In the genomic region with DNA sequence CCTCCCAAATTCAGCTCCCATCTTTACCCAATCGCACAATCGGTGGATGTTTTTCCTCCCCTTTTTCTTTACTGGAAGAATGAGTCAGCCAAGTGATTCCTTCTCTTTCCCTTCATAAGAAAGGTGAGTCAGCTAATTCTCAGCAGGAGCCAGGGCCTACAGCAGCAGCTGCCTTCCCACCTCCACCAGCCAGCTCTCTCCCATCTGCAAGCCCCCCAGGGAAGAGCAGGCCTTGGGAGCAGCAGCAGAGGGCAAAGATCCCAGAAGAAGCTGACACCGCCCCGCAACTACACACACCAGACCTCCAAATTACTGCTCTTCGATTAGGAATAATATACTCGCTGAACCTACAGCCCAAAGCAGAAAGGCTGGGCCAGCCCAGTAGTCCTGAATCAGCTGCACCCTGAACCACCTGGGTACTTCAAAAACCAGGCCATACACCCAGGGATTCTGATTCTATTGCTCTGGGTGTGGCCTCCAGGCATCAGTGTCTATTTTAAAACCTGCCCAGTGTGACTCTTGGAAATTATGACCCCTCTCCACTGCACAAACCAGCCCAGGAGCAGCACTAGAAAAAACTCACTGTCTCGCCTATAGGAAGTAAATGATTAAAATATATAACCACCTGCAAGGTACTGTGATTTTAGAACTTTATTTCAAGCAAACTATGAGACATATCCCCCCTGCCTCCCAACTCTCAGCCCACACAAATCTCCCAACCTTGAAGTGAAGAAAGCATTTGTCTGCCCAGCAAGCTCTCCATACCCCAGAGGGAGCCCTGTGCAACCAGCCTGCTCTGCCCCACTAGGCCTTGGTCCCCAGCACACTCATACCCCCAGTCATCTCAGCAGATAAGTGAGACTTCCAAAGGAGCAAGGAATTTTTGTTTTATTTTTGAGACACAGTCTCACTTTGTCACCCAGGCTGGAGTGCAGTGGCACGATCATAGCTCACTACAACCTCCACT, we compare ENCODE assay signal across 9 cellular contexts. TPM values are rescaled to one million over a fixed set of nuclear protein-coding genes. Genes with fewer than 3 reads are reported as not detected.
DNase-seq lines count a peak whose midpoint lies in the region; ATAC-seq lines count a peak whose summit lies in the region.
"Had no signal": no experiment of that assay in that cellular context is flagged by ENCODE, and none has a peak within 500 bp of the region (broad histone marks: within the 10 kb centered on the region; RNA-seq: fewer than 3 reads in every experiment).

No MANE protein-coding gene starts in this region.

- no peak overlapping the region for H3K4me3 ChIP-seq in right cardiac atrium (ENCODE audit: low read length)

- H3K27me3 ChIP-seq in right cardiac atrium (ENCODE audit: control insufficient read depth, insufficient read depth): no peaks in the 10 kb centered on the region

- H3K4me3 Mint-ChIP-seq in activated CD4-positive, alpha-beta memory T cell treated with anti-CD3 and anti-CD28 coated beads for 36 hours: no peak overlapping the region
- H3K4me3 Mint-ChIP-seq in activated CD4-positive, alpha-beta memory T cell treated with anti-CD3 and anti-CD28 coated beads, Interleukin-2, amount 10 ng/mL, durations not matched to agents 7 days and 5 days: no peak overlapping the region
- H3K4me3 Mint-ChIP-seq in activated T-helper 17 cell treated with anti-CD3 and anti-CD28 coated beads, Interleukin-2, amount 50 U/mL, for 72 hours: no peak overlapping the region

- H3K4me1 ChIP-seq in right cardiac atrium (ENCODE audit: control insufficient read depth, insufficient read depth, low read length): peaks cover 6% of the 10 kb centered on the region

- H3K27ac ChIP-seq in right cardiac atrium (ENCODE audit: low read length): peak overlapping the region; percentile 67
- H3K27ac ChIP-seq in temporal lobe (ENCODE audit: low read depth, low read length): peak overlapping the region; percentile 30

- H3K4me1 Mint-ChIP-seq in activated CD4-positive, alpha-beta memory T cell treated with anti-CD3 and anti-CD28 coated beads for 36 hours (ENCODE audit: low read depth): peaks cover 32% of the 10 kb centered on the region
- H3K4me1 Mint-ChIP-seq in activated CD4-positive, alpha-beta memory T cell treated with anti-CD3 and anti-CD28 coated beads, Interleukin-2, amount 10 ng/mL, durations not matched to agents 7 days and 5 days: peaks cover 11% of the 10 kb centered on the region
- H3K4me1 Mint-ChIP-seq in activated T-helper 17 cell treated with anti-CD3 and anti-CD28 coated beads, Interleukin-2, amount 50 U/mL, for 72 hours: peaks cover 13% of the 10 kb centered on the region

- H3K9me3 Mint-ChIP-seq in activated CD4-positive, alpha-beta memory T cell treated with anti-CD3 and anti-CD28 coated beads for 36 hours: no peaks in the 10 kb centered on the region
- H3K9me3 Mint-ChIP-seq in activated CD4-positive, alpha-beta memory T cell treated with anti-CD3 and anti-CD28 coated beads, Interleukin-2, amount 10 ng/mL, durations not matched to agents 7 days and 5 days: no peaks in the 10 kb centered on the region
- no peaks in the 10 kb centered on the region for H3K9me3 Mint-ChIP-seq in activated T-helper 17 cell treated with anti-CD3 and anti-CD28 coated beads, Interleukin-2, amount 50 U/mL, for 72 hours

- CTCF ChIA-PET in activated CD4-positive, alpha-beta memory T cell treated with anti-CD3 and anti-CD28 coated beads for 36 hours (lab: Charles Lee): interaction anchor here (0.6 to 1.7 kb wide), 3 partner anchors 25 to 171 kb away, joined by 3 to 5 read pairs (median 4); no protein-coding TSS in a partner anchor
- CTCF ChIA-PET in activated CD4-positive, alpha-beta memory T cell treated with anti-CD3 and anti-CD28 coated beads, Interleukin-2, amount 10 ng/mL, durations not matched to agents 7 days and 5 days (lab: Charles Lee): interaction anchor here (2.1 kb wide), 1 partner anchor 113 kb away, joined by 5 read pairs; no protein-coding TSS in a partner anchor

- ATAC-seq in activated T-helper 17 cell treated with anti-CD3 and anti-CD28 coated beads, Interleukin-2, amount 50 U/mL, for 72 hours (replicated peaks): no peak
- peak in 1 of 2 donors; percentile 51 for ATAC-seq in right cardiac atrium
- ATAC-seq in HG02642 (IDR thresholded peaks at IDR 0.05; ENCODE audit: poor library complexity, unreplicated experiment): no peak
- no peak for ATAC-seq in GM21390 (IDR thresholded peaks at IDR 0.05; ENCODE audit: unreplicated experiment)

- peak overlapping the region; percentile 65 for H3K27ac Mint-ChIP-seq in activated CD4-positive, alpha-beta memory T cell treated with anti-CD3 and anti-CD28 coated beads for 36 hours
- H3K27ac Mint-ChIP-seq in activated CD4-positive, alpha-beta memory T cell treated with anti-CD3 and anti-CD28 coated beads, Interleukin-2, amount 10 ng/mL, durations not matched to agents 7 days and 5 days: no peak overlapping the region
- peak overlapping the region; percentile 56 for H3K27ac Mint-ChIP-seq in activated T-helper 17 cell treated with anti-CD3 and anti-CD28 coated beads, Interleukin-2, amount 50 U/mL, for 72 hours

- H3K9me3 ChIP-seq in right cardiac atrium (ENCODE audit: control insufficient read depth, low read length): no peaks in the 10 kb centered on the region

- POLR2A ChIA-PET in activated CD4-positive, alpha-beta memory T cell treated with anti-CD3 and anti-CD28 coated beads for 36 hours (lab: Charles Lee): no interaction called here
- POLR2A ChIA-PET in activated CD4-positive, alpha-beta memory T cell treated with anti-CD3 and anti-CD28 coated beads, Interleukin-2, amount 10 ng/mL, durations not matched to agents 7 days and 5 days (lab: Charles Lee): no interaction called here

- intact Hi-C loops in activated CD4-positive, alpha-beta memory T cell treated with anti-CD3 and anti-CD28 coated beads for 36 hours (cut with micrococcal nuclease): no loop called here
- intact Hi-C loops in right cardiac atrium (cut with DNase I): no loop called here

- no peaks in the 10 kb centered on the region for H3K36me3 Mint-ChIP-seq in activated CD4-positive, alpha-beta memory T cell treated with anti-CD3 and anti-CD28 coated beads for 36 hours
- H3K36me3 Mint-ChIP-seq in activated CD4-positive, alpha-beta memory T cell treated with anti-CD3 and anti-CD28 coated beads, Interleukin-2, amount 10 ng/mL, durations not matched to agents 7 days and 5 days (ENCODE audit: low read depth): no peaks in the 10 kb centered on the region
- no peaks in the 10 kb centered on the region for H3K36me3 Mint-ChIP-seq in activated T-helper 17 cell treated with anti-CD3 and anti-CD28 coated beads, Interleukin-2, amount 50 U/mL, for 72 hours (ENCODE audit: low read depth)
- H3K36me3 Mint-ChIP-seq: naive B cell had no signal

- no peaks in the 10 kb centered on the region for H3K27me3 Mint-ChIP-seq in activated CD4-positive, alpha-beta memory T cell treated with anti-CD3 and anti-CD28 coated beads for 36 hours
- H3K27me3 Mint-ChIP-seq in activated CD4-positive, alpha-beta memory T cell treated with anti-CD3 and anti-CD28 coated beads, Interleukin-2, amount 10 ng/mL, durations not matched to agents 7 days and 5 days: no peaks in the 10 kb centered on the region
- H3K27me3 Mint-ChIP-seq in activated T-helper 17 cell treated with anti-CD3 and anti-CD28 coated beads, Interleukin-2, amount 50 U/mL, for 72 hours: no peaks in the 10 kb centered on the region
- H3K27me3 Mint-ChIP-seq: naive B cell had no signal

- 87% methylated on average over 8 of the region's 8 CpGs for whole genome bisulfite sequencing in right cardiac atrium

- no peak for DNase-seq in activated CD4-positive, alpha-beta memory T cell treated with anti-CD3 and anti-CD28 coated beads for 36 hours
- DNase-seq in activated CD4-positive, alpha-beta memory T cell treated with anti-CD3 and anti-CD28 coated beads, Interleukin-2, amount 10 ng/mL, durations not matched to agents 7 days and 5 days: no peak
- DNase-seq in right cardiac atrium (no peak), GF-D8 (lab: John Stamatoyannopoulos, UW) (no peak)
- DNase-seq: naive B cell had no signal

RNA-seq across cellular contexts. Expression of a gene that starts 7.3 kb away (rescaled TPM):
- total RNA-seq in activated CD4-positive, alpha-beta memory T cell treated with anti-CD3 and anti-CD28 coated beads for 36 hours: 1 to 10 TPM; 4.5 to 7.6 TPM
- 1 to 10 TPM; 4.3 to 6.1 TPM for total RNA-seq in activated CD4-positive, alpha-beta memory T cell treated with anti-CD3 and anti-CD28 coated beads, Interleukin-2, amount 10 ng/mL, durations not matched to agents 7 days and 5 days
- 10 to 100 TPM in 1 of 2 donors, 1 to 10 TPM in 1; 7.6 to 10.3 TPM for total RNA-seq in activated T-helper 17 cell treated with anti-CD3 and anti-CD28 coated beads, Interleukin-2, amount 50 U/mL, for 72 hours
- total RNA-seq in right cardiac atrium (10 to 100 TPM; 10.1 to 12.1 (median 10.8) TPM), temporal lobe (20.7 TPM)
- polyA plus RNA-seq in right cardiac atrium: 7.6 TPM

RNA-seq across cellular contexts. Expression of a gene that starts 48.6 kb away (rescaled TPM):
- total RNA-seq in activated CD4-positive, alpha-beta memory T cell treated with anti-CD3 and anti-CD28 coated beads for 36 hours: 10 to 100 TPM; 11.1 to 11.2 TPM
- total RNA-seq in activated CD4-positive, alpha-beta memory T cell treated with anti-CD3 and anti-CD28 coated beads, Interleukin-2, amount 10 ng/mL, durations not matched to agents 7 days and 5 days: 10 to 100 TPM; 22.6 to 24.0 TPM
- total RNA-seq in activated T-helper 17 cell treated with anti-CD3 and anti-CD28 coated beads, Interleukin-2, amount 50 U/mL, for 72 hours: 10 to 100 TPM; 15.5 to 29.9 TPM
- 10 to 100 TPM; 23.6 to 27.3 (median 25.9) TPM for total RNA-seq in right cardiac atrium
- polyA plus RNA-seq in right cardiac atrium: 17.2 TPM
- 6.1 TPM for total RNA-seq in temporal lobe
